In the genomic region with DNA sequence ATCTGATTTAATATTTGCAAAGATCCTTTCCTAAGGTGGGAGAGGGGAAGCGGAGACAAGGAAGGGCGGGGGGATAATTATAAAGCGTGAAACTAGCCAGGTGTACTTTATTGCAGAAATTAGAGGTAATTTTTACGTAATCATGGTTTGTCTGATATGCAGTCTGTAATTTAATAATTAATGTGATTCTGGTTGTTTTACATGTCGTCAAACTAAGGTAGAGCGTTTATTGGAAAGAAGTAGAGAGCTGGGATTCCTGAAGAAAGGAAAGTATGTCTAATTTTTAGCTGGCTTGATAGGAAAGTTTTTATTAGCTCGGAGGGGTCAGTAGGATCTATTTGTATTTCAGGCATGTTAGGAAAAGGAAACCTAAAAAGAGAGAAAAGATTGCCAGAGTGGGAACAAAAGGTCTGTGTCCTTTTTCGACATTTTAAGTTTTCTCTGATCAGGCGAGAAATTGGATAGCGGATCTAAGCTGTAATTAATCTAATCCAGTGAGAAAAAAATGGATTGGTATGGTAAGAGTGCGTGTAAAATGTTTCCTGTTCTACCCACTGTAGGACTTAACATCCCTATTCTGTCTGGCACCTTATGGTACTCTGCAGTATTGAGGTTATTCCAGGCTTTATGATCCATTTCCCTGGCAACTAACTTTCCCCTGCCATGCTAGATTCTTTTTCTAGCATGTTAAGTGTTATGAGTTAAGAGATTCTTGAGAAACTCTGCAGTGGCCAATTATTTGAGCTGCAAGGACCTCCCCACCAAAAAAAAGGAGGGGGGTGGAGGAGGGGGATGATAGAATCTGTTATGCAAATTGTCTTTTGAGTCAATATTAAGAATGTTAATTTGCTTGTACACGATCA, we compare ENCODE assay signal across 11 cellular contexts. TPM values are rescaled to one million over a fixed set of nuclear protein-coding genes. Genes with fewer than 3 reads are reported as not detected.
DNase-seq lines count a peak whose midpoint lies in the region; ATAC-seq and TF ChIP-seq lines count a peak whose summit lies in the region.
"Had no signal": no experiment of that assay in that cellular context is flagged by ENCODE, and none has a peak within 500 bp of the region (broad histone marks: within the 10 kb centered on the region; RNA-seq: fewer than 3 reads in every experiment).

No MANE protein-coding gene starts in this region.

- DNase-seq in DMS 273 (lab: John Stamatoyannopoulos, UW; ENCODE audit: unreplicated experiment) (peak; percentile 5), DMS 273 treated with DMSO at 0.1 percent for 48 hours (lab: John Stamatoyannopoulos, UW) (no peak), brain microvascular endothelial cell (no peak), kidney epithelial cell (ENCODE audit: low read depth) (no peak), stomach (no peak), medulla oblongata (ENCODE audit: extremely low spot score) (no peak), SW480 (ENCODE audit: low spot score) (no peak)
- DNase-seq: activated effector memory CD4-positive, alpha-beta T cell treated with Interleukin-2 at 50 U/mL for 16 hours; NCI-H2107 had no signal

- peaks cover 5% of the 10 kb centered on the region for H3K27me3 ChIP-seq in brain microvascular endothelial cell (replicated peaks)
- no peaks in the 10 kb centered on the region for H3K27me3 ChIP-seq in kidney epithelial cell (ENCODE audit: control insufficient read depth, insufficient read depth, low read length)
- peaks cover 0 to 40% (median 23%) of the 10 kb centered on the region in 3 donors for H3K27me3 ChIP-seq in stomach

- in situ Hi-C loops in brain microvascular endothelial cell (cut with HindIII; ENCODE audit: low pct_ligation_motif_present, low sequenced_read_pairs): no loop called here

- no peaks in the 10 kb centered on the region for H3K36me3 ChIP-seq in brain microvascular endothelial cell (replicated peaks)
- H3K36me3 ChIP-seq in kidney epithelial cell (ENCODE audit: control insufficient read depth, insufficient read depth, low read length): no peaks in the 10 kb centered on the region
- H3K36me3 ChIP-seq in stomach: no peaks in the 10 kb centered on the region

- intact Hi-C loops in stomach (cut with DNase I; ENCODE audit: low total_unique reads): no loop called here

- H3K4me3 ChIP-seq in brain microvascular endothelial cell (ENCODE audit: low read depth, low read length) (peak overlapping the region; percentile 31), kidney epithelial cell (ENCODE audit: low read depth, low read length) (peak overlapping the region; percentile 65), stomach (peak overlapping the region; percentile 67 to 79 (median 72))

- no peak for TF ChIP-seq POLR2A in stomach (IDR thresholded peaks at IDR 0.05)

- TF ChIP-seq CTCF in brain microvascular endothelial cell (IDR thresholded peaks at IDR 0.05; ENCODE audit: low read depth, low read length, missing control alignments) (no peak), kidney epithelial cell (IDR thresholded peaks at IDR 0.05; ENCODE audit: insufficient read depth, low read length, poor library complexity, severe bottlenecking) (no peak), stomach (IDR thresholded peaks at IDR 0.05) (no peak)

- TF ChIP-seq EP300 in stomach (IDR thresholded peaks at IDR 0.05): no peak

- WGBS in stomach, 5 donors: 26 to 36% (median 33%) methylated on average over 12 of the region's 12 CpGs

- H3K27ac ChIP-seq in brain microvascular endothelial cell: no peak overlapping the region
- peak overlapping the region in 2 of 5 donors; percentile 82 to 86 for H3K27ac ChIP-seq in stomach
- H3K27ac ChIP-seq: 22Rv1 had no signal

- no peaks in the 10 kb centered on the region for H3K9me3 ChIP-seq in stomach

- peaks cover 6 to 22% (median 15%) of the 10 kb centered on the region in 4 donors for H3K4me1 ChIP-seq in stomach

- ATAC-seq in HG02973 (IDR thresholded peaks at IDR 0.05; ENCODE audit: unreplicated experiment): no peak

RNA-seq across cellular contexts. Expression of a gene that starts 1.4 kb away (rescaled TPM):
- total RNA-seq in kidney epithelial cell: 15.2 and 16.9 TPM in 2 replicates
- 10 to 100 TPM; 35.2 to 65.3 (median 37.7) TPM for total RNA-seq in stomach
- polyA plus RNA-seq in stomach: 1 to 10 TPM; 3.9 to 7.5 (median 6.4) TPM
